8 cellular contexts compared by ENCODE assay signal in the genomic region with DNA sequence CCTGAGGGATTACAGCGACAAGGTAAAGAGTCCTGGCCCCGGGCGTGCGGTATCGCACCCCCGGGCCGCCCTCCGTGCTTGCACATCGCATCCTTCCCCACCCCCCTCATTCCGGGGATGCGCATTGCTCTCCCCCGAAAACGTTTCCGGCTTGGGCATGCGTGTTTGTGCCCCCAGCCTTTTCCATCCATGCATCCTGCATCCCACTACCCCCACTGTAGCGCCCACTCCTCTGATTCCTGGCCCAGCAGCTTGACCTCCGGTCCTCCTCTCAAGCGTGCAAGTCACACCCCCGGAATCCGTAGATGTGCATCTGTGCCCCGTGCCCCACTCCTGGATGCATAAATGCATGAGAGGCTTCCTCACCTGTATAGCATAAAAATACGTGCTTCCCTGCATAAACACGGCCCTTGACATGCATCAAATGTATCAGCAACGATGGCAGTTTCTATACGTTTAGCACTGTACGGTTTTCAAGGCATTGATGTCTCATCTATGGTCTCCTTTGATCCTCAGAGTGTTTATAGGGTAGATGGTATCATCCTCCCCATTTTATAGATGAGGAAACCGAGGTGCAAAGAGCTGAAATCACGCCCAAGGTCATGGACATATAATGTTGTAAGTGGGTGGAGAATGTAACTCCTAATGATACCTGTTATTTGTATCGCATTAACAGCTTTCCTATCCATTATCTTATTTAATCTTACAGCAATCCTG. TPM values are rescaled to one million over a fixed set of nuclear protein-coding genes. Genes with fewer than 3 reads are reported as not detected.
DNase-seq lines count a peak whose midpoint lies in the region; FAIRE-seq and TF ChIP-seq lines count a peak whose summit lies in the region.

No MANE protein-coding gene starts in this region.

- H3K23me2 ChIP-seq in H1 (ENCODE audit: low read depth, low read length) = peaks cover 7% of the 10 kb centered on the region; the same call in 1 of the 2 replicates

- DNase-seq in GM03348 (ENCODE audit: low spot score) (peak; percentile 64), GM23248 (no peak), RPMI8226 (peak; percentile 27), H1 (ENCODE audit: low read depth in 1 of 2, low spot score in 2 of 2) (no peak), epidermal melanocyte (ENCODE audit: insufficient read length, low spot score) (no peak), NCI-H510A (lab: John Stamatoyannopoulos, UW) (no peak), DMS153 treated with DMSO at 0.1 percent for 48 hours (lab: John Stamatoyannopoulos, UW; ENCODE audit: unreplicated experiment) (no peak)

- no peak overlapping the region for H2BK12ac ChIP-seq in H1 (ENCODE audit: low read depth, low read length)

- no peaks in the 10 kb centered on the region for H3F3A ChIP-seq in GM23248 (ENCODE audit: insufficient read depth)

- no peaks in the 10 kb centered on the region for H4K20me1 ChIP-seq in GM23248 (ENCODE audit: insufficient read depth)
- H4K20me1 ChIP-seq in H1 (replicated peaks in 1 of 2; ENCODE audit: control insufficient read depth in 1 of 2, insufficient read depth in 2 of 2, low read length in 2 of 2) = peaks cover 0 to 7% of the 10 kb centered on the region in 2 experiments

- H2BK15ac ChIP-seq in H1 (ENCODE audit: low read length) = no peak overlapping the region

- H3K9ac ChIP-seq in GM23248 = peak overlapping the region; percentile 96
- H3K9ac ChIP-seq in H1 (replicated peaks in 1 of 4; ENCODE audit: extremely low read depth in 1 of 4, low read depth in 3 of 4, low read length in 3 of 4) = peak overlapping the region; percentile 54 to 86 (median 85)

- CTCF ChIA-PET in H1 (lab: Charles Lee; ENCODE audit: partially characterized antibody) = interaction anchor here (0.9 to 2.9 kb wide), 10 partner anchors 15 to 417 kb away, joined by 3 to 13 read pairs (median 4); a partner anchor contains a TSS

- no peak for TF ChIP-seq EP300 in H1 (IDR thresholded peaks at IDR 0.05; ENCODE audit: borderline replicate concordance in 1 of 2, low read depth in 2 of 2, low read length in 2 of 2)

- H3K9me2 ChIP-seq in GM23248 (ENCODE audit: insufficient read depth) = no peaks in the 10 kb centered on the region

- H3K79me1 ChIP-seq in H1 (ENCODE audit: low read depth, low read length) = peaks cover 2% of the 10 kb centered on the region; the same call in 1 of the 2 replicates

- peak overlapping the region; percentile 95 for H2AFZ ChIP-seq in GM23248
- H2AFZ ChIP-seq in H1 (ENCODE audit: low read length) = no peak overlapping the region
- peak overlapping the region; percentile 78 for H2AFZ ChIP-seq in neuron (ENCODE audit: low read depth, low read length)

- H3K9me3 ChIP-seq in GM23248 (ENCODE audit: low read depth) (no peaks in the 10 kb centered on the region), H1 (ENCODE audit: insufficient read depth in 2 of 2, low read depth in 1 of 2, low read length in 1 of 2) (no peaks in the 10 kb centered on the region), neuron (ENCODE audit: low read length) (peaks cover 7% of the 10 kb centered on the region)

- H3K4me3 ChIP-seq in GM23248 (peak overlapping the region; percentile 84), H1 (ENCODE audit: extremely low read depth in 1 of 4, insufficient read depth in 2 of 4, low read depth in 3 of 4, low read length in 4 of 4) (peak overlapping the region; percentile 77 to 92 (median 85)), neuron (ENCODE audit: low read length) (peak overlapping the region; percentile 72)

- peaks cover 15% of the 10 kb centered on the region; the same call in 1 of the 2 replicates for H3K4me1 ChIP-seq in GM23248 (ENCODE audit: insufficient read depth)
- H3K4me1 ChIP-seq in H1 (replicated peaks in 1 of 4; ENCODE audit: control insufficient read depth in 3 of 4, insufficient read depth in 4 of 4, low read length in 3 of 4) = peaks cover 0 to 10% (median 5%) of the 10 kb centered on the region in 4 experiments; a peak in 3 of 7 replicates
- H3K4me1 ChIP-seq in neuron (ENCODE audit: insufficient read depth, low read length) = peaks cover 18% of the 10 kb centered on the region

- peak overlapping the region; percentile 81 for H3K18ac ChIP-seq in H1 (ENCODE audit: extremely low read depth, low read length)

- peak overlapping the region; percentile 87 for H3K56ac ChIP-seq in H1 (replicated peaks; ENCODE audit: insufficient read length, low read depth, low read length)

- FAIRE-seq in H1 (lab: Jason Lieb, UNC) = no peak

- H3K79me2 ChIP-seq in GM23248 (ENCODE audit: insufficient read depth) (peaks cover 54% of the 10 kb centered on the region), H1 (ENCODE audit: control insufficient read depth in 1 of 2, insufficient read depth in 2 of 2, low read length in 2 of 2) (peaks cover 14 to 52% of the 10 kb centered on the region in 2 experiments)

- no peaks in the 10 kb centered on the region for H3K27me3 ChIP-seq in GM23248 (replicated peaks; ENCODE audit: insufficient read depth)
- H3K27me3 ChIP-seq in H1 (replicated peaks in 1 of 4; ENCODE audit: control insufficient read depth in 3 of 4, extremely low read depth in 1 of 4, insufficient read depth in 3 of 4, low read length in 3 of 4) = no peaks in the 10 kb centered on the region
- H3K27me3 ChIP-seq in neuron (ENCODE audit: insufficient read depth, low read length) = no peaks in the 10 kb centered on the region

- no peak for TF ChIP-seq RAD21 in H1 (IDR thresholded peaks at IDR 0.05 in 1 of 2, conservative IDR thresholded peaks at IDR 0.05 in 1 of 2; ENCODE audit: low read depth in 2 of 2, low read length in 2 of 2)

- H3K4ac ChIP-seq in H1 (replicated peaks; ENCODE audit: insufficient read length, low read depth, low read length) = peak overlapping the region; percentile 73

- H3K27ac ChIP-seq in GM23248 = peak overlapping the region; percentile 99
- H3K27ac ChIP-seq in H1 (ENCODE audit: low read depth, low read length) = peak overlapping the region; percentile 92; the same call in 1 of the 2 replicates

- TF ChIP-seq POLR2A in H1 (IDR thresholded peaks at IDR 0.05; ENCODE audit: control extremely low read depth in 1 of 2, low read depth in 2 of 2, low read length in 2 of 2) = no peak; a peak in 1 of 3 replicates

- H3K36me3 ChIP-seq in GM23248 (ENCODE audit: low read depth) (no peaks in the 10 kb centered on the region), H1 (ENCODE audit: control insufficient read depth in 2 of 4, insufficient read depth in 4 of 4, low read length in 3 of 4) (no peaks in the 10 kb centered on the region; a peak in 1 of 8 replicates), neuron (ENCODE audit: insufficient read depth, low read length) (peaks cover 10% of the 10 kb centered on the region)

- H3K14ac ChIP-seq in H1 (ENCODE audit: insufficient read length) = no peak overlapping the region

- peak overlapping the region; percentile 34 for H4K91ac ChIP-seq in H1 (replicated peaks; ENCODE audit: insufficient read length, low read length)

- H2BK5ac ChIP-seq in H1 (ENCODE audit: low read depth, low read length) = peak overlapping the region; percentile 93

- no peak overlapping the region for H3K23ac ChIP-seq in H1 (ENCODE audit: insufficient read length)

- peak overlapping the region; percentile 9 for H2BK120ac ChIP-seq in H1 (replicated peaks; ENCODE audit: low read depth, low read length)

- H4K5ac ChIP-seq in H1 (ENCODE audit: insufficient read length, low read depth, low read length) = peak overlapping the region; percentile 53

- H2AK5ac ChIP-seq in H1 (ENCODE audit: low read depth, low read length) = no peak overlapping the region

- peak overlapping the region; percentile 97 for H4K8ac ChIP-seq in H1 (ENCODE audit: extremely low read depth, insufficient read depth, low read length)

- in situ Hi-C loops in GM23248 (cut with MboI) = no loop called here

- H3K4me2 ChIP-seq in GM23248 (ENCODE audit: unreplicated experiment) (peak overlapping the region; percentile 85), H1 (ENCODE audit: insufficient read depth in 1 of 2, low read depth in 2 of 2, low read length in 2 of 2) (peak overlapping the region; percentile 68 to 94)

- no peak overlapping the region for H2BK20ac ChIP-seq in H1 (ENCODE audit: low read length)

- POLR2A ChIA-PET in H1 (lab: Charles Lee; ENCODE audit: partially characterized antibody) = interaction anchor here (0.7 to 2.6 kb wide), 9 partner anchors 14 to 193 kb away, joined by 3 to 9 read pairs (median 4); no protein-coding TSS in a partner anchor

- no peak for TF ChIP-seq CTCF in H1 (IDR thresholded peaks at IDR 0.05; ENCODE audit: control extremely low read depth in 1 of 3, insufficient read depth in 1 of 3, low read depth in 1 of 3, low read length in 3 of 3)

- WGBS in GM23248 (ENCODE audit: low coverage in 1 of 2, low lambda C conversion rate in 2 of 2, missing lambda C conversion rate in 2 of 2), 2 experiments = 3% methylated on average over 25 to 29 of the region's 29 CpGs
- WGBS in H1 (ENCODE audit: extremely low coverage in 1 of 2, insufficient coverage in 1 of 2, insufficient read length in 1 of 2, insufficient replicate concordance in 2 of 2, low coverage in 1 of 2, low lambda C conversion rate in 2 of 2, missing lambda C conversion rate in 1 of 2), 2 experiments = 7% methylated on average over 26 of the region's 29 CpGs; no CpG with 5 or more reads in 1 of the 2 experiments

TF ChIP-seq in H1, 55 proteins besides CTCF, POLR2A, EP300 and RAD21 (continues in another document):
- TF ChIP-seq CREB1 (IDR thresholded peaks at IDR 0.05) = no peak
- TF ChIP-seq RXRA (IDR thresholded peaks at IDR 0.05; ENCODE audit: insufficient read depth, low read depth, low read length) = no peak
- TF ChIP-seq TEAD4 (IDR thresholded peaks at IDR 0.05; ENCODE audit: low read depth, low read length) = no peak
- TF ChIP-seq GABPA (IDR thresholded peaks at IDR 0.05; ENCODE audit: borderline replicate concordance, insufficient read depth, low read length) = no peak
- 0 out of 4 replicates have a peak, but pooled peaks of 1 of the 2 experiments have one; percentile 15 for TF ChIP-seq HDAC2 (IDR thresholded peaks at IDR 0.05; ENCODE audit: borderline replicate concordance in 1 of 2, low read depth in 2 of 2, low read length in 2 of 2)
- no peak for TF ChIP-seq RNF2 (IDR thresholded peaks at IDR 0.05; ENCODE audit: borderline replicate concordance, low read depth, low read length, missing control alignments, poor library complexity, severe bottlenecking)
- TF ChIP-seq RBBP5 (IDR thresholded peaks at IDR 0.05; ENCODE audit: borderline replicate concordance, low read depth, low read length) = peak; percentile 40

RNA-seq across cellular contexts. Expression of a gene that starts 0.5 kb away (rescaled TPM):
- total RNA-seq in GM23248 (2014; rRNA removed; shearing (Covaris generic)) = 6.8 and 10.4 TPM in 2 replicates
- 7.5 and 7.6 TPM in 2 replicates for polyA plus RNA-seq in GM23248 (2016; fragmentation: Nextera tagmentation; extraction: Ambion mirVana)
- 23.6 and 25.3 TPM in 2 replicates for total RNA-seq in H1 (2021; fragmentation: NEBNext Ultra II Directional; extraction: Animal tissue kit (Norgen Biotek cat#: 25700))
- 5.7 and 8.2 TPM in 2 replicates for polyA plus RNA-seq in H1 (2011; rRNA removed)
- 8.9 TPM for polyA plus RNA-seq in H1 (2011; cell fraction: cytosol; rRNA removed)
- polyA plus RNA-seq in H1 (2011; cell fraction: nucleus; rRNA removed) = 11.2 TPM
- polyA plus RNA-seq in H1 (2012, experiment 1 of 2) = 11.9 to 21.6 TPM (median 14.6 TPM) in 4 replicates
- polyA plus RNA-seq in H1 (2012, experiment 2 of 2) = 2.3 TPM
- polyA plus RNA-seq in H1 (2013, experiment 1 of 2) = 10.2 TPM
- polyA plus RNA-seq in H1 (2013, experiment 2 of 2) = 9.6 TPM
- polyA minus RNA-seq in H1 (2011; rRNA and poly(A)+ RNA removed) = 47.0 and 61.7 TPM in 2 replicates
- 8.8 TPM for polyA minus RNA-seq in H1 (2011; cell fraction: cytosol; rRNA and poly(A)+ RNA removed)
- 49.1 TPM for polyA minus RNA-seq in H1 (2011; cell fraction: nucleus; rRNA and poly(A)+ RNA removed)

Comparison
In these comparisons a context has a peak if more than half of its experiments do, and no peak if none do; other contexts are left out.
1. DNase-seq: peak in GM03348 (single experiment) and RPMI8226 (single experiment); none in GM23248 (single experiment), H1 (0 of 2), epidermal melanocyte (single experiment), NCI-H510A (single experiment) and DMS153 treated with DMSO at 0.1 percent for 48 hours (single experiment).
2. Peak in every context shown above with its lines, with median percentiles within 50 percentile points of each other: H3K4me3 ChIP-seq.